In the genomic region with DNA sequence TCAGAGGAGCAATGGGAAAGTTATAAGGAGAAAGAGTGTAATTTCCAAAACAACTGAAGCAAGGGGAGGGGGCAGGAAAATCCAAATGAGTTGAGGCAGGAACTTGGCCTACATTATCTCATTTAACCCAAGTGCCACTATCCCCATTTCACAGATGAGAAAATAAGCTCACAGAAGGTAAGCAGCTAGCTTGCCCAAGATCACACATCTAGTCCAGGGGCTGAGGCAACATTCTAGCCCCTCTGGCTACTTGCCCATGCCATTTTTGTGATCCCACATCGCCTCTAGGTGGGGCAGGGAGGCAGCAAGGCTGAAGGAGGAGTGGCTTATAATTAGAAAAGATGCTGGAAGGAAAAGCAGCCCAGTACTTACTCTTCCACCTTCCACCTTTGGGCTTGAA, we compare ENCODE assay signal across 10 cellular contexts. TPM values are rescaled to one million over a fixed set of nuclear protein-coding genes. Genes with fewer than 3 reads are reported as not detected.
DNase-seq lines count a peak whose midpoint lies in the region; ATAC-seq and TF ChIP-seq lines count a peak whose summit lies in the region.
"Had no signal": no experiment of that assay in that cellular context is flagged by ENCODE, and none has a peak within 500 bp of the region (broad histone marks: within the 10 kb centered on the region; RNA-seq: fewer than 3 reads in every experiment).

No MANE protein-coding gene starts in this region.

- H3F3A ChIP-seq in OCI-LY1 (ENCODE audit: insufficient read depth, low read length): no peaks in the 10 kb centered on the region

- intact Hi-C loops in left ventricle myocardium superior (cut with micrococcal nuclease): no loop called here

- no peak overlapping the region for H3K9ac ChIP-seq in OCI-LY1 (ENCODE audit: low read length)

- H2AFZ ChIP-seq in OCI-LY1 (ENCODE audit: low read length): no peak overlapping the region

- no peak overlapping the region for H3K4me3 ChIP-seq in OCI-LY1 (ENCODE audit: low read depth, low read length, poor library complexity, severe bottlenecking)

- no peak overlapping the region; the same call in 1 of the 2 replicates for H3K4me2 ChIP-seq in OCI-LY1 (ENCODE audit: low read length)

- no peaks in the 10 kb centered on the region for H3K27me3 ChIP-seq in OCI-LY1 (ENCODE audit: insufficient read depth, low read length)

- no peaks in the 10 kb centered on the region for H4K20me1 ChIP-seq in OCI-LY1 (ENCODE audit: insufficient read depth, low read length)

- H3K4me1 Mint-ChIP-seq in glutamatergic neuron (ENCODE audit: low read depth, unreplicated experiment): peaks cover 7% of the 10 kb centered on the region

- peaks cover 20% of the 10 kb centered on the region for H3K79me2 ChIP-seq in OCI-LY1 (ENCODE audit: insufficient read depth, low read length)

- H3K27ac Mint-ChIP-seq in glutamatergic neuron (ENCODE audit: unreplicated experiment): no peak overlapping the region

- in situ Hi-C loops in GM13977 (cut with MboI; ENCODE audit: low pct_unique_long_range_greater_than_20kb, low sequenced_read_pairs, unreplicated experiment): no loop called here

- peak overlapping the region; percentile 90 for H3K27ac ChIP-seq in OCI-LY1 (ENCODE audit: low read depth, low read length, poor library complexity, severe bottlenecking)

- peaks cover 14% of the 10 kb centered on the region for H3K9me3 Mint-ChIP-seq in glutamatergic neuron (ENCODE audit: unreplicated experiment)

- no peaks in the 10 kb centered on the region for H3K36me3 Mint-ChIP-seq in glutamatergic neuron (ENCODE audit: unreplicated experiment)

- DNase-seq in COR-L47 (lab: John Stamatoyannopoulos, UW) (peak; percentile 21), GM13977 (ENCODE audit: low spot score) (no peak), glutamatergic neuron (peak; percentile 26), medulla oblongata (ENCODE audit: extremely low spot score) (no peak), left ventricle myocardium superior (no peak)
- DNase-seq: activated gamma-delta T cell treated with Interleukin-2 at 50 U/mL for 16 hours, NCI-H446 treated with DMSO at 0.1 percent for 48 hours had no signal

- ATAC-seq in GM19395 (IDR thresholded peaks at IDR 0.05; ENCODE audit: unreplicated experiment) (no peak), left ventricle myocardium superior (no peak), GM21737 (IDR thresholded peaks at IDR 0.05; ENCODE audit: unreplicated experiment) (no peak)

- H3K9me2 ChIP-seq in OCI-LY1 (ENCODE audit: low read depth, low read length): no peaks in the 10 kb centered on the region

- peaks cover 39% of the 10 kb centered on the region for H3K4me1 ChIP-seq in OCI-LY1 (ENCODE audit: insufficient read depth, low read length, severe bottlenecking)

- H3K9me3 ChIP-seq in OCI-LY1 (ENCODE audit: low read length): no peaks in the 10 kb centered on the region

- H3K4me3 Mint-ChIP-seq in glutamatergic neuron (ENCODE audit: unreplicated experiment): no peak overlapping the region

- peaks cover 8% of the 10 kb centered on the region for H3K27me3 Mint-ChIP-seq in glutamatergic neuron (ENCODE audit: unreplicated experiment)

- TF ChIP-seq CTCF in GM13977 (IDR thresholded peaks at IDR 0.05; ENCODE audit: extremely low read depth, insufficient read depth, missing control alignments) (peak; percentile 51), OCI-LY1 (IDR thresholded peaks at IDR 0.05; ENCODE audit: low read length) (peak; percentile 37; the same call in 1 of the 2 replicates), glutamatergic neuron (IDR thresholded peaks at IDR 0.05; ENCODE audit: partially characterized antibody, unreplicated experiment) (no peak)

- peaks cover 6% of the 10 kb centered on the region; the same call in 1 of the 2 replicates for H3K36me3 ChIP-seq in OCI-LY1 (ENCODE audit: insufficient read depth, low read length)

RNA-seq across cellular contexts. Expression of a gene that starts 2.6 kb away (rescaled TPM):
- total RNA-seq in glutamatergic neuron (ENCODE audit: unreplicated experiment) (114 TPM), left ventricle myocardium superior (26.0 TPM)

RNA-seq across cellular contexts. Expression of a gene that starts 39.5 kb away (rescaled TPM):
- total RNA-seq in glutamatergic neuron (ENCODE audit: unreplicated experiment) (3.2 TPM), left ventricle myocardium superior (1.7 TPM)

Comparison
In these comparisons a context has a peak if more than half of its experiments do, and no peak if none do; other contexts are left out.
1. DNase-seq: peak in COR-L47 (single experiment) and glutamatergic neuron (single experiment); none in GM13977 (single experiment), medulla oblongata (single experiment) and left ventricle myocardium superior (single experiment).